ENCODE assay signal across 1 cellular context in the genomic region with DNA sequence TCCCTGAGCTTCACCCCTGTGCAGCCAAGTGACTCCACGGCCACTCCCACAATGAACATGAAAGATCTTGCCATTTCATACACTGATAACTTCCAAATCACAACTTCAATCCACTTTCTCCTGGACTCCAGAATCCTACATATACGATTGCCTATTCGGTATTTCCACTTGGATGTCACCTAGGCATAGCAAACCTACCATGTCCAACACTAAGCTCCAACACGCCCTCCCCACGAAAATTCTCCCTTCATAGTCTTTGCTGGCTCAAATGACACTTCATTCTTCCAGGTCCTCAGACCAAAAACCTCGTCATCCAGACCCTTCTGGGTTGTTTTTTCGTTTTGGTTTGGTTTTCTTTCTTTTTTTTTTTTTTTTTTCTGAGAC.
TF ChIP-seq lines count a peak whose summit lies in the region.

No MANE protein-coding gene starts in this region.

TF ChIP-seq in endothelial cell of umbilical vein, 7 proteins besides CTCF, POLR2A, EP300 and RAD21:
- TF ChIP-seq JUN (IDR thresholded peaks at IDR 0.05; ENCODE audit: borderline replicate concordance, insufficient read depth, insufficient read length, low read depth) (no peak), GATA2 (IDR thresholded peaks at IDR 0.05; ENCODE audit: insufficient read depth, insufficient read length, low read depth, low read length) (no peak), EZH2 (IDR thresholded peaks at IDR 0.05; ENCODE audit: borderline replicate concordance, low read depth, low read length, severe bottlenecking) (no peak), FOS (IDR thresholded peaks at IDR 0.05; ENCODE audit: borderline replicate concordance, insufficient read depth, low read length) (no peak), MYC (IDR thresholded peaks at IDR 0.05; ENCODE audit: low read depth, low read length) (no peak), POLR2AphosphoS5 (IDR thresholded peaks at IDR 0.05; ENCODE audit: insufficient read depth, low read depth, low read length) (no peak)
- TF ChIP-seq, protein P1, sequence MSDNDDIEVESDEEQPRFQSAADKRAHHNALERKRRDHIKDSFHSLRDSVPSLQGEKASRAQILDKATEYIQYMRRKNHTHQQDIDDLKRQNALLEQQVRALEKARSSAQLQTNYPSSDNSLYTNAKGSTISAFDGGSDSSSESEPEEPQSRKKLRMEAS (IDR thresholded peaks at IDR 0.05; ENCODE audit: insufficient read depth, insufficient read length), result no peak
